In genomic region chr6:168265827-168266815, GRCh38 we compare ENCODE assay signal across 1 cellular context.
A peak's percentile ranks its signal among the peaks of the same experiment; 100 is the strongest.
TF ChIP-seq lines count a peak whose summit lies in the region.

No MANE protein-coding gene starts in this region.

TF ChIP-seq in liver, 16 proteins besides CTCF, POLR2A, EP300 and RAD21 (continued from another document):
- no peak for TF ChIP-seq GABPA (IDR thresholded peaks at IDR 0.05 in 1 of 2, conservative IDR thresholded peaks at IDR 0.05 in 1 of 2)
- TF ChIP-seq HNF4G (IDR thresholded peaks at IDR 0.05) = no peak
- TF ChIP-seq JUND (IDR thresholded peaks at IDR 0.05) = no peak
- TF ChIP-seq NR2F2 (IDR thresholded peaks at IDR 0.05) = no peak
- TF ChIP-seq TAF1 (conservative IDR thresholded peaks at IDR 0.05) = no peak
- TF ChIP-seq HNF4A (conservative IDR thresholded peaks at IDR 0.05) = peak; percentile 64 to 65
TF ChIP-seq in liver: peak in this region for 3.
